Comparison of ENCODE assay signal across 8 cellular contexts in the genomic region with DNA sequence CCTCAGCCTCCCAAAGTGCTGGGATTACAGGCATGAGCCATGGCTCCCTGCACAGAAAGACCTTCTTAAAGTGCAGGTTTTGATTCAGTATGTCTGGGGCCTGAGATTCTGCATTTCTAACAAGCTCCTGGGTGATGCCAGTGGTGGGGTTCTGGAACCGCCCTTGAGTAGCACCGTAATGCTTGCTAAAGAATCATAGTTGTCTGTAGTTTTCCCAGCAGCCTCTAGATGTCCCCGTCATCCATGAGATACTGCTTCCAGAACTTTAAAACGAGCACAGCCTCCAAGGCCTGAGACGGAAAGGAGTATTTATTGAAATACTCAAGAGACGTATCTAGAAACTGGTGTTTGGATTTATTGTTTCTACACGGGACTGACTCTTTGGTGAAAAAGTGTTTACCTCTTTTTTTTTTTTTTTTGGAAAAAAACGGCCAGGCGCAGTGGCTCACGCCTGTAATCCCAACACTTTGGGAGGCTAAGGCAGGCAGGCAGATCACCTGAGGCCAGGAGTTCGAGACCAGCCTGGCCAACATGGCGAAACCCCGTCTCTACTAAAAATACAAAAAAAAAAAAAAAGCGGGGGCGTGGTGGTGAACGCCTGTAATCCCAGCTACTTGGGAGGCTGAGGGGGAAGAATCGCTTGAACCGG. TPM values are rescaled to one million over a fixed set of nuclear protein-coding genes. Genes with fewer than 3 reads are reported as not detected.
DNase-seq lines count a peak whose midpoint lies in the region; ATAC-seq, FAIRE-seq and TF ChIP-seq lines count a peak whose summit lies in the region.

No MANE protein-coding gene starts in this region.

- H3K9me2 ChIP-seq in PC-9 (ENCODE audit: insufficient read depth): no peaks in the 10 kb centered on the region

- no peak overlapping the region for H3K4me2 ChIP-seq in PC-9

- peaks cover 3% of the 10 kb centered on the region for H3K36me3 Mint-ChIP-seq in activated T-helper 2 cell treated with anti-CD3 and anti-CD28 coated beads, Interferon-gamma antibody, Interleukin-2, Interleukin-4, amounts not matched to agents 10 μg/mL and 5 μg/mL and 100 μg/mL, durations not matched to agents 14 hours and 24 hours and 36 hours (ENCODE audit: low read depth)

- no peaks in the 10 kb centered on the region for H3K27me3 ChIP-seq in PC-9 (ENCODE audit: insufficient read depth, low read depth)
- no peaks in the 10 kb centered on the region for H3K27me3 ChIP-seq in gastroesophageal sphincter
- no peaks in the 10 kb centered on the region for H3K27me3 ChIP-seq in pancreas

- H4K20me1 ChIP-seq in PC-9 (ENCODE audit: insufficient read depth): no peaks in the 10 kb centered on the region

- TF ChIP-seq CTCF in PC-9 (conservative IDR thresholded peaks at IDR 0.05) (peak; percentile 80), gastroesophageal sphincter (IDR thresholded peaks at IDR 0.05) (peak in 3 of 4 experiments; percentile 69 to 78 (median 75)), pancreas (IDR thresholded peaks at IDR 0.05) (peak; percentile 12 to 55 (median 46))

- H3K27ac ChIP-seq in PC-9 (no peak overlapping the region), gastroesophageal sphincter (no peak overlapping the region), pancreas (no peak overlapping the region)

- peaks cover 15% of the 10 kb centered on the region for H3K4me1 Mint-ChIP-seq in activated T-helper 2 cell treated with anti-CD3 and anti-CD28 coated beads, Interferon-gamma antibody, Interleukin-2, Interleukin-4, amounts not matched to agents 10 μg/mL and 5 μg/mL and 100 μg/mL, durations not matched to agents 14 hours and 24 hours and 36 hours (ENCODE audit: low read depth)

- no peak overlapping the region for H3K4me3 Mint-ChIP-seq in activated T-helper 2 cell treated with anti-CD3 and anti-CD28 coated beads, Interferon-gamma antibody, Interleukin-2, Interleukin-4, amounts not matched to agents 10 μg/mL and 5 μg/mL and 100 μg/mL, durations not matched to agents 14 hours and 24 hours and 36 hours (ENCODE audit: low read depth)

- H3K4me3 ChIP-seq in PC-9 (no peak overlapping the region), gastroesophageal sphincter (no peak overlapping the region), pancreas (no peak overlapping the region)

- POLR2A ChIA-PET in PC-9 (lab: Charles Lee; ENCODE audit: unreplicated experiment): interaction anchor here (0.5 to 1.0 kb wide), 2 partner anchors 15 to 62 kb away, joined by 3 to 6 read pairs; no protein-coding TSS in a partner anchor

- peaks cover 45% of the 10 kb centered on the region for H3F3A ChIP-seq in PC-9 (ENCODE audit: insufficient read depth, low read depth)

- H3K79me2 ChIP-seq in PC-9 (ENCODE audit: low read depth): peaks cover 17% of the 10 kb centered on the region

- H3K9me3 ChIP-seq in PC-9 (ENCODE audit: insufficient read depth, low read depth): no peaks in the 10 kb centered on the region; the same call in 1 of the 2 replicates
- no peaks in the 10 kb centered on the region for H3K9me3 ChIP-seq in gastroesophageal sphincter
- no peaks in the 10 kb centered on the region for H3K9me3 ChIP-seq in pancreas

- no TSS peak for BruUV-seq in PC-9 (replicated peaks; lab: Mats Ljungman, UMichigan)

- CTCF ChIA-PET in PC-9 (lab: Charles Lee): no interaction called here

- intact Hi-C loops in PC-9 (cut with micrococcal nuclease; ENCODE audit: unreplicated experiment): loop anchor here (1.0 to 2.0 kb wide), 2 partner anchors 214 to 290 kb away; a partner anchor contains a TSS
- intact Hi-C loops in activated T-helper 2 cell treated with anti-CD3 and anti-CD28 coated beads, Interferon-gamma antibody, Interleukin-2, Interleukin-4, amounts not matched to agents 10 μg/mL and 5 μg/mL and 100 μg/mL, durations not matched to agents 14 hours and 24 hours and 36 hours (cut with micrococcal nuclease): loop anchor here (1.0 kb wide), 1 partner anchor 290 kb away; no protein-coding TSS in a partner anchor
- intact Hi-C loops in pancreas (cut with DNase I): no loop called here

- DNase-seq in activated gamma-delta T cell treated with Interleukin-2 at 50 U/mL for 16 hours (peak; percentile 44), activated gamma-delta T cell (lab: John Stamatoyannopoulos, UW) (no peak), LoVo (ENCODE audit: low spot score) (peak; percentile 75), PC-9 (peak; percentile 38 to 63), pancreas (peak in 3 of 6 donors; percentile 41 to 60 (median 54))
- peak; percentile 31 for DNase-seq in activated T-helper 2 cell treated with anti-CD3 and anti-CD28 coated beads, Interferon-gamma antibody, Interleukin-2, Interleukin-4, amounts not matched to agents 10 μg/mL and 5 μg/mL and 100 μg/mL, durations not matched to agents 14 hours and 24 hours and 36 hours (ENCODE audit: low spot score)

- no peaks in the 10 kb centered on the region for H3K27me3 Mint-ChIP-seq in activated T-helper 2 cell treated with anti-CD3 and anti-CD28 coated beads, Interferon-gamma antibody, Interleukin-2, Interleukin-4, amounts not matched to agents 10 μg/mL and 5 μg/mL and 100 μg/mL, durations not matched to agents 14 hours and 24 hours and 36 hours (ENCODE audit: low read depth)

- H3K36me3 ChIP-seq in PC-9 (ENCODE audit: low read depth): no peaks in the 10 kb centered on the region
- peaks cover 0 to 14% of the 10 kb centered on the region in 2 donors for H3K36me3 ChIP-seq in gastroesophageal sphincter
- no peaks in the 10 kb centered on the region for H3K36me3 ChIP-seq in pancreas

- TF ChIP-seq POLR2A in gastroesophageal sphincter (IDR thresholded peaks at IDR 0.05): no peak

- TF ChIP-seq EP300 in gastroesophageal sphincter (IDR thresholded peaks at IDR 0.05): no peak

- WGBS in gastroesophageal sphincter (ENCODE audit: low coverage in 1 of 2), 2 donors: 22 to 25% methylated on average over 7 to 10 of the region's 18 CpGs
- 47 to 48% methylated on average over 18 of the region's 18 CpGs for WGBS in pancreas, 2 donors

- no peak for FAIRE-seq in pancreas (lab: Jason Lieb, UNC)

- ATAC-seq in gastroesophageal sphincter (peak; percentile 37), pancreas (peak in 3 of 4 donors; percentile 45 to 47 (median 45)), GM19452 (IDR thresholded peaks at IDR 0.05; ENCODE audit: unreplicated experiment) (no peak)

- peaks cover 32% of the 10 kb centered on the region for H3K4me1 ChIP-seq in PC-9 (replicated peaks; ENCODE audit: insufficient read depth)
- H3K4me1 ChIP-seq in gastroesophageal sphincter: peaks cover 0 to 41% (median 13%) of the 10 kb centered on the region in 3 donors
- peaks cover 0 to 9% (median 0%) of the 10 kb centered on the region in 3 donors for H3K4me1 ChIP-seq in pancreas

- H2AFZ ChIP-seq in PC-9: no peak overlapping the region

- no peaks in the 10 kb centered on the region for H3K9me3 Mint-ChIP-seq in activated T-helper 2 cell treated with anti-CD3 and anti-CD28 coated beads, Interferon-gamma antibody, Interleukin-2, Interleukin-4, amounts not matched to agents 10 μg/mL and 5 μg/mL and 100 μg/mL, durations not matched to agents 14 hours and 24 hours and 36 hours

- H3K27ac Mint-ChIP-seq in activated T-helper 2 cell treated with anti-CD3 and anti-CD28 coated beads, Interferon-gamma antibody, Interleukin-2, Interleukin-4, amounts not matched to agents 10 μg/mL and 5 μg/mL and 100 μg/mL, durations not matched to agents 14 hours and 24 hours and 36 hours: no peak overlapping the region

RNA-seq across cellular contexts. Expression of a gene that starts 2.6 kb away (rescaled TPM):
- total RNA-seq in PC-9 (2021) (31.6 and 35.6 TPM in 2 replicates), gastroesophageal sphincter (10 to 100 TPM; 17.8 to 40.5 (median 31.4) TPM), pancreas (10 to 100 TPM in 5 of 6 donors, 1 to 10 TPM in 1; 8.3 to 16.3 (median 13.1) TPM)
- total RNA-seq in activated T-helper 2 cell treated with anti-CD3 and anti-CD28 coated beads, Interferon-gamma antibody, Interleukin-2, Interleukin-4, amounts not matched to agents 10 μg/mL and 5 μg/mL and 100 μg/mL, durations not matched to agents 14 hours and 24 hours and 36 hours: 34.1 and 35.3 TPM in 2 replicates
- polyA plus RNA-seq in pancreas: 10 to 100 TPM in 1 of 2 donors, 1 to 10 TPM in 1; 8.7 to 20.0 TPM

RNA-seq across cellular contexts. Expression of a gene that starts 53.5 kb away (rescaled TPM):
- total RNA-seq in PC-9 (2021): 68.1 and 80.5 TPM in 2 replicates
- 38.1 and 39.7 TPM in 2 replicates for total RNA-seq in activated T-helper 2 cell treated with anti-CD3 and anti-CD28 coated beads, Interferon-gamma antibody, Interleukin-2, Interleukin-4, amounts not matched to agents 10 μg/mL and 5 μg/mL and 100 μg/mL, durations not matched to agents 14 hours and 24 hours and 36 hours
- 10 to 100 TPM; 58.8 to 78.3 (median 76.5) TPM for total RNA-seq in gastroesophageal sphincter
- total RNA-seq in pancreas: 10 to 100 TPM; 13.2 to 24.6 (median 17.9) TPM
- polyA plus RNA-seq in pancreas: 10 to 100 TPM in 1 of 2 donors, 1 to 10 TPM in 1; 5.4 to 10.3 TPM

Comparison
In these comparisons a context has a peak if more than half of its experiments do, and no peak if none do; other contexts are left out.
1. intact Hi-C loops: an anchor here in PC-9 (1.0 to 2.0 kb wide) and activated T-helper 2 cell treated with anti-CD3 and anti-CD28 coated beads, Interferon-gamma antibody, Interleukin-2, Interleukin-4, amounts not matched to agents 10 μg/mL and 5 μg/mL and 100 μg/mL, durations not matched to agents 14 hours and 24 hours and 36 hours (1.0 kb wide); none called in pancreas.